8 cellular contexts compared by ENCODE assay signal in genomic region chr15:34338347-34338746, GRCh38. TPM values are rescaled to one million over a fixed set of nuclear protein-coding genes. Genes with fewer than 3 reads are reported as not detected.
DNase-seq lines count a peak whose midpoint lies in the region; ATAC-seq and TF ChIP-seq lines count a peak whose summit lies in the region.

No MANE protein-coding gene starts in this region.

- H3K4me1 ChIP-seq in Caco-2 (no peaks in the 10 kb centered on the region), OCI-LY1 (ENCODE audit: insufficient read depth, low read length, severe bottlenecking) (peaks cover 40% of the 10 kb centered on the region), endocrine pancreas (ENCODE audit: control insufficient read depth, insufficient read depth, low read length) (peaks cover 18% of the 10 kb centered on the region), osteoblast (ENCODE audit: insufficient read depth, low read length) (peaks cover 38% of the 10 kb centered on the region)

- H3K27ac ChIP-seq in OCI-LY1 (ENCODE audit: low read depth, low read length, poor library complexity, severe bottlenecking) = no peak overlapping the region
- peak overlapping the region; percentile 73 for H3K27ac ChIP-seq in osteoblast (ENCODE audit: low read depth, low read length)

- POLR2A ChIA-PET in Caco-2 (lab: Charles Lee) = interaction anchor here (0.7 to 1.1 kb wide), 3 partner anchors 20 to 236 kb away, joined by 3 to 4 read pairs (median 4); partner anchors contain the start of genes EMC7 and PGBD4

- H4K20me1 ChIP-seq in OCI-LY1 (ENCODE audit: insufficient read depth, low read length) (no peaks in the 10 kb centered on the region), osteoblast (ENCODE audit: insufficient read depth, low read length) (peaks cover 3% of the 10 kb centered on the region)

- H3K36me3 ChIP-seq in Caco-2 (ENCODE audit: control insufficient read depth, insufficient read depth, low read length) (peaks cover 1% of the 10 kb centered on the region; the same call in 1 of the 2 replicates), OCI-LY1 (ENCODE audit: insufficient read depth, low read length) (peaks cover 21% of the 10 kb centered on the region), endocrine pancreas (ENCODE audit: control insufficient read depth, insufficient read depth, low read length) (no peaks in the 10 kb centered on the region), osteoblast (ENCODE audit: insufficient read depth, low read length) (peaks cover 22% of the 10 kb centered on the region)

- peaks cover 43% of the 10 kb centered on the region for H3K36me3 Mint-ChIP-seq in Caco-2 (ENCODE audit: insufficient read depth, unreplicated experiment)

- TF ChIP-seq CTCF in Caco-2 (IDR thresholded peaks at IDR 0.05; ENCODE audit: insufficient read depth in 1 of 2, low read depth in 1 of 2, low read length in 1 of 2, severe bottlenecking in 1 of 2, unreplicated experiment in 1 of 2) (no peak), OCI-LY1 (IDR thresholded peaks at IDR 0.05; ENCODE audit: low read length) (no peak), osteoblast (IDR thresholded peaks at IDR 0.05; ENCODE audit: extremely low read depth, low read depth, low read length) (no peak), GM13977 (IDR thresholded peaks at IDR 0.05; ENCODE audit: extremely low read depth, insufficient read depth, missing control alignments) (no peak)

- BruUV-seq in Caco-2 (replicated peaks; lab: Mats Ljungman, UMichigan) = no TSS peak

- H3K4me2 ChIP-seq in OCI-LY1 (ENCODE audit: low read length) = peak overlapping the region; percentile 94
- peak overlapping the region; percentile 99 for H3K4me2 ChIP-seq in osteoblast (ENCODE audit: insufficient read depth, low read length)

- no peaks in the 10 kb centered on the region for H3K9me2 ChIP-seq in OCI-LY1 (ENCODE audit: low read depth, low read length)

- H3K27me3 Mint-ChIP-seq in Caco-2 (ENCODE audit: insufficient read depth, unreplicated experiment) = no peaks in the 10 kb centered on the region

- H3K4me3 ChIP-seq in Caco-2 (ENCODE audit: low read depth, low read length) (peak overlapping the region; percentile 89), OCI-LY1 (ENCODE audit: low read depth, low read length, poor library complexity, severe bottlenecking) (peak overlapping the region; percentile 83), endocrine pancreas (ENCODE audit: control insufficient read depth, insufficient read depth, low read length) (peak overlapping the region; percentile 24), osteoblast (ENCODE audit: insufficient read depth, low read length) (peak overlapping the region; percentile 99)

- in situ Hi-C loops in GM13977 (cut with MboI; ENCODE audit: low pct_unique_long_range_greater_than_20kb, low sequenced_read_pairs, unreplicated experiment) = loop anchor here (25.0 kb wide), 1 partner anchor 251 kb away; no protein-coding TSS in a partner anchor

- H3K79me2 ChIP-seq in OCI-LY1 (ENCODE audit: insufficient read depth, low read length) (peaks cover 7% of the 10 kb centered on the region), osteoblast (ENCODE audit: insufficient read depth, low read length) (peaks cover 64% of the 10 kb centered on the region)

- intact Hi-C loops in Caco-2 (cut with micrococcal nuclease; ENCODE audit: unreplicated experiment) = loop anchor here (1.0 kb wide), 1 partner anchor 29 kb away; the partner anchor contains the start of gene LPCAT4

- no peaks in the 10 kb centered on the region for H3K4me1 Mint-ChIP-seq in Caco-2 (ENCODE audit: low read depth, unreplicated experiment)

- peak overlapping the region; percentile 61; the same call in 1 of the 2 replicates for H3K9ac ChIP-seq in OCI-LY1 (ENCODE audit: low read length)
- peak overlapping the region; percentile 21 for H3K9ac ChIP-seq in endocrine pancreas (ENCODE audit: control insufficient read depth, insufficient read depth, low read length)

- H3K9me3 ChIP-seq in Caco-2 (no peaks in the 10 kb centered on the region), OCI-LY1 (ENCODE audit: low read length) (no peaks in the 10 kb centered on the region), endocrine pancreas (ENCODE audit: control insufficient read depth, low read length) (no peaks in the 10 kb centered on the region), osteoblast (ENCODE audit: low read depth, low read length) (no peaks in the 10 kb centered on the region)

- H3K27ac Mint-ChIP-seq in Caco-2 (ENCODE audit: unreplicated experiment) = no peak overlapping the region

- H2AFZ ChIP-seq in OCI-LY1 (ENCODE audit: low read length) (no peak overlapping the region), osteoblast (ENCODE audit: low read length) (peak overlapping the region; percentile 39)

- no peak for DNase-seq in Caco-2
- DNase-seq in osteoblast (ENCODE audit: insufficient read length, low spot score, missing footprints) = no peak
- DNase-seq in GM13977 (ENCODE audit: low spot score) = no peak
- no peak for DNase-seq in pons (ENCODE audit: low spot score)
- DNase-seq in activated effector memory CD4-positive, alpha-beta T cell treated with anti-CD3 and anti-CD28 coated beads, Interleukin-2, amount 50 U/mL, for 16 hours = no peak

- CTCF ChIA-PET in Caco-2 (lab: Charles Lee) = interaction anchor here (0.9 to 3.0 kb wide), 3 partner anchors 10 to 29 kb away, joined by 3 to 13 read pairs (median 5); partner anchors contain the start of gene LPCAT4

- peak overlapping the region; percentile 94 for H3K4me3 Mint-ChIP-seq in Caco-2 (ENCODE audit: unreplicated experiment)

- no peak for ATAC-seq in GM18867 (IDR thresholded peaks at IDR 0.05; ENCODE audit: unreplicated experiment)

- H3K9me3 Mint-ChIP-seq in Caco-2 (ENCODE audit: unreplicated experiment) = no peaks in the 10 kb centered on the region

- H3K27me3 ChIP-seq in Caco-2 (replicated peaks; ENCODE audit: control insufficient read depth, insufficient read depth, low read length) = no peaks in the 10 kb centered on the region
- no peaks in the 10 kb centered on the region for H3K27me3 ChIP-seq in OCI-LY1 (ENCODE audit: insufficient read depth, low read length)
- H3K27me3 ChIP-seq in endocrine pancreas (ENCODE audit: control insufficient read depth, insufficient read depth, low read length) = no peaks in the 10 kb centered on the region
- no peaks in the 10 kb centered on the region for H3K27me3 ChIP-seq in osteoblast (ENCODE audit: insufficient read depth, low read length)

- H3F3A ChIP-seq in OCI-LY1 (ENCODE audit: insufficient read depth, low read length) = 0 out of 2 replicates have a peak, but pooled peaks cover 3% of the 10 kb centered on the region

RNA-seq across cellular contexts. Expression of gene SLC12A6, which starts 0.8 kb away (rescaled TPM):
- total RNA-seq in Caco-2 (2022) (8.9 and 12.6 TPM in 2 replicates), osteoblast (39.2 and 40.9 TPM in 2 replicates)

RNA-seq across cellular contexts. Expression of gene NOP10, which starts 4.6 kb away (rescaled TPM):
- total RNA-seq in Caco-2 (2022) (171 and 175 TPM in 2 replicates), osteoblast (193 and 216 TPM in 2 replicates)

RNA-seq across cellular contexts. Expression of gene NUTM1, which starts 4.8 kb away (rescaled TPM):
- total RNA-seq in Caco-2 (2022) (not detected in 2 replicates), osteoblast (under 0.01 TPM in 1 of 2 replicates, not detected in the other)

RNA-seq across cellular contexts. Expression of gene LPCAT4, which starts 28.6 kb away (rescaled TPM):
- total RNA-seq in Caco-2 (2022) (35.3 and 37.9 TPM in 2 replicates), osteoblast (11.9 and 13.8 TPM in 2 replicates)

Comparison
In these comparisons a context has a peak if more than half of its experiments do, and no peak if none do; other contexts are left out.
1. H3K4me3 ChIP-seq: peak in every context shown above with its lines; median percentile 99 in osteoblast; 89 in Caco-2; 83 in OCI-LY1; 24 in endocrine pancreas.